8 cellular contexts compared by ENCODE assay signal in genomic region chr19:3029070-3029923, GRCh38. TPM values are rescaled to one million over a fixed set of nuclear protein-coding genes. Genes with fewer than 3 reads are reported as not detected.
A peak's percentile ranks its signal among the peaks of the same experiment; 100 is the strongest.
DNase-seq lines count a peak whose midpoint lies in the region; ATAC-seq and TF ChIP-seq lines count a peak whose summit lies in the region.

TSS of gene TLE2 (minus strand) at chr19:3029280. CDS start at chr19:3028904, 376 bp downstream.

- ATAC-seq in lung (ENCODE audit: insufficient read depth, low FRiP score) (no peak), HG03354 (IDR thresholded peaks at IDR 0.05; ENCODE audit: poor library complexity, severe bottlenecking, unreplicated experiment) (no peak)

- intact Hi-C loops in A673 (cut with micrococcal nuclease; ENCODE audit: unreplicated experiment): no loop called here

- peak within 1 kb of the TSS; percentile 45 for H3K4me3 Mint-ChIP-seq in HFFc6

- peaks cover 7% of the 10 kb centered on the region for H3K4me1 ChIP-seq in A673 (ENCODE audit: insufficient read depth, low read length, poor library complexity, severe bottlenecking)
- peaks cover 0 to 4% of the 10 kb centered on the region in 2 donors for H3K4me1 ChIP-seq in lung (ENCODE audit: control insufficient read depth in 2 of 2, insufficient read depth in 2 of 2, low read length in 2 of 2)
- no peaks in the 10 kb centered on the region for H3K4me1 ChIP-seq in urinary bladder (ENCODE audit: insufficient read depth)

- no peaks in the 10 kb centered on the region for H3K36me3 Mint-ChIP-seq in HFFc6 (ENCODE audit: low read depth)

- no peaks in the 10 kb centered on the region for H3K9me3 ChIP-seq in A673 (ENCODE audit: low read depth, low read length, poor library complexity, severe bottlenecking)
- H3K9me3 ChIP-seq in lung (ENCODE audit: control insufficient read depth in 2 of 2, insufficient read depth in 1 of 2, low read length in 1 of 2): peaks cover 0 to 1% of the 10 kb centered on the region in 2 donors

- DNase-seq in A673 (ENCODE audit: low spot score): no peak
- no peak for DNase-seq in HFFc6
- DNase-seq in cardiac fibroblast (ENCODE audit: low read depth in 2 of 2): no peak
- DNase-seq in lung (ENCODE audit: low spot score): no peak
- DNase-seq in activated gamma-delta T cell (lab: John Stamatoyannopoulos, UW): no peak
- no peak for DNase-seq in SIG-M5 treated with dmso at 0.1 percent for 504 hours (lab: John Stamatoyannopoulos, UW; ENCODE audit: unreplicated experiment)

- BruUV-seq in A673 (replicated peaks; lab: Mats Ljungman, UMichigan): no TSS peak

- CTCF ChIA-PET in A673 (lab: Charles Lee): interaction anchor here (0.6 kb wide), 1 partner anchor 522 kb away, joined by 5 read pairs; no protein-coding TSS in a partner anchor

- H3K9me3 Mint-ChIP-seq in HFFc6: no peaks in the 10 kb centered on the region

- H3K4me3 ChIP-seq in A673 (ENCODE audit: low read depth, low read length, poor library complexity, severe bottlenecking) (peak within 1 kb of the TSS; percentile 67), cardiac fibroblast (replicated peaks in 1 of 2; ENCODE audit: low read depth in 2 of 2, low read length in 2 of 2) (peak within 1 kb of the TSS; percentile 54 to 73), lung (peak within 1 kb of the TSS; percentile 71), urinary bladder (ENCODE audit: low read depth, low read length) (peak within 1 kb of the TSS; percentile 84)

- WGBS in lung, 2 donors: 4 to 7% methylated on average over 34 to 85 of the region's 85 CpGs
- 3% methylated on average over 75 of the region's 85 CpGs for WGBS in urinary bladder

- peaks cover 6% of the 10 kb centered on the region for H3K27me3 ChIP-seq in A673 (replicated peaks; ENCODE audit: insufficient read depth, low read depth, low read length, poor library complexity)
- no peaks in the 10 kb centered on the region for H3K27me3 ChIP-seq in lung (ENCODE audit: control insufficient read depth, insufficient read depth)

- POLR2A ChIA-PET in A673 (lab: Charles Lee; ENCODE audit: low non-redundant PET): no interaction called here

- H3K27ac Mint-ChIP-seq in HFFc6: no peak within 1 kb of the TSS

- H3K4me1 Mint-ChIP-seq in HFFc6 (ENCODE audit: low read depth): peaks cover 21% of the 10 kb centered on the region

- H3K36me3 ChIP-seq in A673 (ENCODE audit: insufficient read depth, low read length, poor library complexity, severe bottlenecking): no peaks in the 10 kb centered on the region
- H3K36me3 ChIP-seq in lung (ENCODE audit: control insufficient read depth in 2 of 2, insufficient read depth in 2 of 2, low read length in 2 of 2): peaks cover 0 to 4% of the 10 kb centered on the region in 2 donors
- no peaks in the 10 kb centered on the region for H3K36me3 ChIP-seq in urinary bladder (ENCODE audit: insufficient read depth)

- no peak for TF ChIP-seq CTCF in A673 (conservative IDR thresholded peaks at IDR 0.05; ENCODE audit: low read depth, low read length)
- no peak for TF ChIP-seq CTCF in HFFc6 (IDR thresholded peaks at IDR 0.05)
- no peak for TF ChIP-seq CTCF in cardiac fibroblast (IDR thresholded peaks at IDR 0.05; ENCODE audit: low read depth, low read length)
- TF ChIP-seq CTCF in lung (IDR thresholded peaks at IDR 0.05; ENCODE audit: control extremely low read depth, extremely low read depth): no peak

- H3K27me3 Mint-ChIP-seq in HFFc6 (ENCODE audit: insufficient read depth): peaks cover 48% of the 10 kb centered on the region

- H3K27ac ChIP-seq in A673 (ENCODE audit: low read depth, low read length, poor library complexity, severe bottlenecking) (no peak within 1 kb of the TSS), lung (ENCODE audit: low read depth in 1 of 2, low read length in 1 of 2) (peak within 1 kb of the TSS; percentile 17 to 77), urinary bladder (ENCODE audit: low read depth) (no peak within 1 kb of the TSS)

RNA-seq across cellular contexts. Expression of gene TLE2, which starts in this region (rescaled TPM):
- total RNA-seq in A673 (2021) (10.8 and 18.3 TPM in 2 replicates), lung (10 to 100 TPM; 39.8 to 47.1 TPM), urinary bladder (14.1 TPM)
- under 1 TPM in 4 of 6 experiments, not detected in 2; 0.15 to 0.67 (median 0.46) TPM for total RNA-seq in HFFc6 (2021; fragmentation: NEBNext Ultra II Directional; extraction: Animal tissue kit (Norgen Biotek cat#: 25700))
- polyA plus RNA-seq in lung (10 to 100 TPM; 30.8 to 38.7 TPM), urinary bladder (69.9 TPM)

Comparison
In these comparisons a context has a peak if more than half of its experiments do, and no peak if none do; other contexts are left out.
1. H3K27ac ChIP-seq: peak in lung (2 of 2); none in A673 (single experiment) and urinary bladder (single experiment).
2. Peak in every context shown above with its lines, with median percentiles within 50 percentile points of each other: H3K4me3 ChIP-seq.